In the genomic region with DNA sequence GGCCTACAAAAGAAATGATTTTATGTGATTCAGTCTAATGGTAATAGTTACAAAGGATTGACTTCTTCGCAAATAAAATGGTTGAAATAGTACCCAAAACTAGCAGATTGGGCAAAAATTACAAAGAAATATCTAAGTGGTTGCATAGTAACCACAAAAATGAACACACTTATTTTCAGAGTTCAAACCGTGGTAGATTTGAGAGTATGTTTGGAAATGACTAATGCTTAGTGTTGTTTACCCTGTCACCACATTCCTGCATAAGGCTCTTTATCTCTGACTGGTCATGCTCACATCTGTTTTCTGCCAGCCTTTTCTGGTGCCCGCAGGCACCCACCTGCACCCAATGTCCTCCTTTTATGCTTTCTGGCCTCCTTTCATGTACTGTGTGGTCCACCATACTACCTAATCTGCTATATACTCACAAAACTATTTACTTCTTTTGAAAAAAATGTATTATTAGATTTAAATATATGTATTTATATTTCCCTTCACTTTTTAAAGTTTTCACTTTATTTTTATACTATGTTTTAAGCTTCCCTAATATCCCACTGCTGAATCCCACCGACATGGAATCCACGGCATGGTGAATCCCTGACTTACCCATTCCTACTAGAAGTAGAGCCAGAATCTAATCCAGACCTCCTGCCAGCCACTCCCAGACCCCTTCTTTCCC, we compare ENCODE assay signal across 8 cellular contexts. TPM values are rescaled to one million over a fixed set of nuclear protein-coding genes. Genes with fewer than 3 reads are reported as not detected.
DNase-seq lines count a peak whose midpoint lies in the region; ATAC-seq, FAIRE-seq and TF ChIP-seq lines count a peak whose summit lies in the region.

No MANE protein-coding gene starts in this region.

- peak overlapping the region; percentile 35 for H3K4me2 ChIP-seq in endothelial cell of umbilical vein (ENCODE audit: insufficient read depth, low read length)

- H3K27ac ChIP-seq in endothelial cell of umbilical vein (ENCODE audit: insufficient read depth, low read depth, low read length), result peak overlapping the region; percentile 80
- H3K27ac ChIP-seq in prostate gland, result no peak overlapping the region
- H3K27ac ChIP-seq in caudate nucleus (ENCODE audit: low read depth, low read length), result no peak overlapping the region

- no peak overlapping the region for H3K4me3 ChIP-seq in endothelial cell of umbilical vein (replicated peaks in 1 of 3; ENCODE audit: insufficient read depth in 1 of 3, low read depth in 1 of 3, low read length in 3 of 3)
- no peak overlapping the region for H3K4me3 ChIP-seq in prostate gland

- POLR2A ChIA-PET in endothelial cell of umbilical vein (lab: Charles Lee), result no interaction called here

- CTCF ChIA-PET in endothelial cell of umbilical vein (lab: Charles Lee), result interaction anchor here (0.6 to 2.1 kb wide), 4 partner anchors 17 to 477 kb away, joined by 3 to 6 read pairs (median 3); no protein-coding TSS in a partner anchor

- H2AFZ ChIP-seq in endothelial cell of umbilical vein (ENCODE audit: low read depth, low read length), result no peak overlapping the region

- 73% methylated on average over 5 of the region's 5 CpGs for WGBS in prostate gland

- H3K4me1 ChIP-seq in endothelial cell of umbilical vein (ENCODE audit: control insufficient read depth, extremely low read depth, insufficient read depth, low read length) (peaks cover 16% of the 10 kb centered on the region), prostate gland (replicated peaks) (no peaks in the 10 kb centered on the region)

- intact Hi-C loops in endothelial cell of umbilical vein (cut with micrococcal nuclease) (loop anchor here (1.0 to 5.0 kb wide), 3 partner anchors 177 to 603 kb away; a partner anchor contains a TSS), prostate gland (cut with DNase I) (no loop called here)

- BruUV-seq in endothelial cell of umbilical vein (replicated peaks; lab: Mats Ljungman, UMichigan), result no TSS peak

- H3K36me3 ChIP-seq in endothelial cell of umbilical vein (ENCODE audit: control insufficient read depth in 2 of 2, extremely low read depth in 1 of 2, insufficient read depth in 2 of 2, low read length in 2 of 2) (no peaks in the 10 kb centered on the region), prostate gland (no peaks in the 10 kb centered on the region)

- peak; percentile 83 for DNase-seq in AG08395 (ENCODE audit: low spot score)
- DNase-seq in SIG-M5 treated with dmso at 0.1 percent for 504 hours (lab: John Stamatoyannopoulos, UW; ENCODE audit: unreplicated experiment), result peak; percentile 74
- DNase-seq in endothelial cell of umbilical vein (ENCODE audit: low read depth, low spot score), result peak; percentile 78
- DNase-seq in stromal cell of bone marrow (ENCODE audit: low read depth), result peak; percentile 81
- DNase-seq in prostate gland (ENCODE audit: low spot score), result no peak
- DNase-seq in caudate nucleus (lab: John Stamatoyannopoulos, UW), result no peak

- no peaks in the 10 kb centered on the region for H4K20me1 ChIP-seq in endothelial cell of umbilical vein (replicated peaks; ENCODE audit: control insufficient read depth, extremely low read depth, insufficient read depth, low read length)

- peak; percentile 83 for FAIRE-seq in endothelial cell of umbilical vein (lab: Jason Lieb, UNC)

- H3K27me3 ChIP-seq in endothelial cell of umbilical vein (ENCODE audit: control insufficient read depth in 2 of 2, insufficient read depth in 2 of 2, low read length in 2 of 2), result no peaks in the 10 kb centered on the region
- no peaks in the 10 kb centered on the region for H3K27me3 ChIP-seq in prostate gland (replicated peaks; ENCODE audit: insufficient read depth)

- peak overlapping the region; percentile 61 for H3K9ac ChIP-seq in endothelial cell of umbilical vein (replicated peaks; ENCODE audit: extremely low read depth, insufficient read depth, low read length)

- no peaks in the 10 kb centered on the region for H3K79me2 ChIP-seq in endothelial cell of umbilical vein (ENCODE audit: control insufficient read depth, insufficient read depth, low read length)

- dilution Hi-C loops in endothelial cell of umbilical vein (cut with MboI; ENCODE audit: extremely low pct_ligation_motif_present, low sequenced_read_pairs), result no loop called here

- TF ChIP-seq POLR2A in endothelial cell of umbilical vein (IDR thresholded peaks at IDR 0.05; ENCODE audit: low read depth, low read length) (peak; percentile 68), prostate gland (IDR thresholded peaks at IDR 0.05) (no peak)

- H3K9me1 ChIP-seq in endothelial cell of umbilical vein (replicated peaks; ENCODE audit: control insufficient read depth, extremely low read depth, insufficient read depth, low read length), result no peaks in the 10 kb centered on the region

- ATAC-seq in GM18907 (IDR thresholded peaks at IDR 0.05; ENCODE audit: unreplicated experiment) (peak; percentile 93), HG03095 (IDR thresholded peaks at IDR 0.05; ENCODE audit: unreplicated experiment) (peak; percentile 74)

- no peak for TF ChIP-seq CTCF in endothelial cell of umbilical vein (IDR thresholded peaks at IDR 0.05; ENCODE audit: extremely low read depth in 1 of 2, insufficient read depth in 1 of 2, low read depth in 1 of 2, low read length in 2 of 2)
- no peak for TF ChIP-seq CTCF in prostate gland (IDR thresholded peaks at IDR 0.05)

- H3K9me3 ChIP-seq in endothelial cell of umbilical vein (replicated peaks; ENCODE audit: control insufficient read depth, insufficient read depth, low read length) (no peaks in the 10 kb centered on the region), prostate gland (no peaks in the 10 kb centered on the region)

TF ChIP-seq in endothelial cell of umbilical vein, 7 proteins besides CTCF, POLR2A, EP300 and RAD21:
- TF ChIP-seq EZH2 (IDR thresholded peaks at IDR 0.05; ENCODE audit: borderline replicate concordance, low read depth, low read length, severe bottlenecking), result no peak
- peak; percentile 96 for TF ChIP-seq POLR2AphosphoS5 (IDR thresholded peaks at IDR 0.05; ENCODE audit: insufficient read depth, low read depth, low read length)
- TF ChIP-seq GATA2 (IDR thresholded peaks at IDR 0.05; ENCODE audit: insufficient read depth, insufficient read length, low read depth, low read length), result peak; percentile 97
- TF ChIP-seq, protein P1, sequence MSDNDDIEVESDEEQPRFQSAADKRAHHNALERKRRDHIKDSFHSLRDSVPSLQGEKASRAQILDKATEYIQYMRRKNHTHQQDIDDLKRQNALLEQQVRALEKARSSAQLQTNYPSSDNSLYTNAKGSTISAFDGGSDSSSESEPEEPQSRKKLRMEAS (IDR thresholded peaks at IDR 0.05; ENCODE audit: insufficient read depth, insufficient read length), result no peak
- peak; percentile 97 for TF ChIP-seq FOS (IDR thresholded peaks at IDR 0.05; ENCODE audit: borderline replicate concordance, insufficient read depth, low read length)
- TF ChIP-seq MYC (IDR thresholded peaks at IDR 0.05; ENCODE audit: low read depth, low read length), result no peak
- peak; percentile 89 for TF ChIP-seq JUN (IDR thresholded peaks at IDR 0.05; ENCODE audit: borderline replicate concordance, insufficient read depth, insufficient read length, low read depth)

RNA-seq across cellular contexts. Expression of a gene that starts 30.3 kb away (rescaled TPM):
- total RNA-seq in endothelial cell of umbilical vein, result not detected in 2 replicates
- polyA plus RNA-seq in endothelial cell of umbilical vein, result not detected in 2 replicates
- polyA plus RNA-seq in endothelial cell of umbilical vein (2011; cell fraction: cytosol; rRNA removed), result not detected in 2 replicates
- not detected in 2 replicates for polyA plus RNA-seq in endothelial cell of umbilical vein (2011; cell fraction: nucleus; rRNA removed)
- not detected in 2 replicates for polyA plus RNA-seq in endothelial cell of umbilical vein (2012)
- 0.49 TPM in 1 of 2 replicates, not detected in the other for polyA minus RNA-seq in endothelial cell of umbilical vein
- polyA minus RNA-seq in endothelial cell of umbilical vein (2011; cell fraction: cytosol; rRNA and poly(A)+ RNA removed), result not detected
- not detected in 2 replicates for polyA minus RNA-seq in endothelial cell of umbilical vein (2011; cell fraction: nucleus; rRNA and poly(A)+ RNA removed)
- 1 to 10 TPM; 8.9 to 9.5 TPM for total RNA-seq in prostate gland

Comparison
In these comparisons a context has a peak if more than half of its experiments do, and no peak if none do; other contexts are left out.
1. DNase-seq: peak in AG08395 (single experiment), SIG-M5 treated with dmso at 0.1 percent for 504 hours (single experiment), endothelial cell of umbilical vein (single experiment) and stromal cell of bone marrow (single experiment); none in prostate gland (single experiment) and caudate nucleus (0 of 61).